Comparison of ENCODE assay signal across 9 cellular contexts in genomic region chr15:64857421-64857820, GRCh38. TPM values are rescaled to one million over a fixed set of nuclear protein-coding genes. Genes with fewer than 3 reads are reported as not detected.
DNase-seq lines count a peak whose midpoint lies in the region; ATAC-seq and TF ChIP-seq lines count a peak whose summit lies in the region.
"Had no signal": no experiment of that assay in that cellular context is flagged by ENCODE, and none has a peak within 500 bp of the region (broad histone marks: within the 10 kb centered on the region; RNA-seq: fewer than 3 reads in every experiment).

No MANE protein-coding gene starts in this region.

- H3K36me3 ChIP-seq in breast epithelium: no peaks in the 10 kb centered on the region
- peaks cover 38% of the 10 kb centered on the region for H3K36me3 ChIP-seq in suprapubic skin
- no peaks in the 10 kb centered on the region for H3K36me3 ChIP-seq in Caco-2 (ENCODE audit: control insufficient read depth, insufficient read depth, low read length)

- 71% methylated on average over 4 of the region's 4 CpGs for WGBS in suprapubic skin

- no peak for ATAC-seq in GM18519 (IDR thresholded peaks at IDR 0.05; ENCODE audit: low FRiP score, unreplicated experiment)

- H3K4me1 ChIP-seq in breast epithelium (peaks cover 0 to 7% of the 10 kb centered on the region in 2 donors), suprapubic skin (peaks cover 54% of the 10 kb centered on the region), Caco-2 (0 out of 2 replicates have a peak, but pooled peaks cover 6% of the 10 kb centered on the region)

- POLR2A ChIA-PET in Caco-2 (lab: Charles Lee): no interaction called here

- H3K27ac ChIP-seq in breast epithelium: peak overlapping the region; percentile 33 to 76
- H3K27ac ChIP-seq in layer of hippocampus (ENCODE audit: low read depth, low read length): peak overlapping the region; percentile 92
- H3K27ac ChIP-seq in suprapubic skin: peak overlapping the region; percentile 73

- no peaks in the 10 kb centered on the region for H3K36me3 Mint-ChIP-seq in mesothelial cell of epicardium
- H3K36me3 Mint-ChIP-seq in Caco-2 (ENCODE audit: insufficient read depth, unreplicated experiment): no peaks in the 10 kb centered on the region

- H3K4me3 ChIP-seq in breast epithelium: no peak overlapping the region
- no peak overlapping the region for H3K4me3 ChIP-seq in suprapubic skin
- no peak overlapping the region for H3K4me3 ChIP-seq in Caco-2 (ENCODE audit: low read depth, low read length)

- TF ChIP-seq POLR2A in breast epithelium (IDR thresholded peaks at IDR 0.05) (no peak), suprapubic skin (IDR thresholded peaks at IDR 0.05) (no peak)

- H3K4me1 Mint-ChIP-seq in mesothelial cell of epicardium: peaks cover 17% of the 10 kb centered on the region
- H3K4me1 Mint-ChIP-seq in Caco-2 (ENCODE audit: low read depth, unreplicated experiment): peaks cover 7% of the 10 kb centered on the region

- no peak for TF ChIP-seq EP300 in suprapubic skin (IDR thresholded peaks at IDR 0.05)

- no peaks in the 10 kb centered on the region for H3K9me3 ChIP-seq in breast epithelium
- no peaks in the 10 kb centered on the region for H3K9me3 ChIP-seq in suprapubic skin
- H3K9me3 ChIP-seq in Caco-2: no peaks in the 10 kb centered on the region

- H3K27me3 ChIP-seq in breast epithelium (no peaks in the 10 kb centered on the region), layer of hippocampus (ENCODE audit: control insufficient read depth, insufficient read depth, low read length) (no peaks in the 10 kb centered on the region), suprapubic skin (no peaks in the 10 kb centered on the region), Caco-2 (replicated peaks; ENCODE audit: control insufficient read depth, insufficient read depth, low read length) (no peaks in the 10 kb centered on the region)

- DNase-seq in M059J (ENCODE audit: low read depth) (peak; percentile 77), breast epithelium (ENCODE audit: low spot score in 2 of 2) (no peak), suprapubic skin (ENCODE audit: low spot score in 2 of 2) (no peak), mesothelial cell of epicardium (ENCODE audit: low spot score in 2 of 2, unreplicated experiment in 2 of 2) (no peak), ureter (ENCODE audit: low spot score) (no peak), Caco-2 (no peak)
- DNase-seq: MM.1S had no signal

- H3K9me3 Mint-ChIP-seq in mesothelial cell of epicardium: no peaks in the 10 kb centered on the region
- H3K9me3 Mint-ChIP-seq in Caco-2 (ENCODE audit: unreplicated experiment): no peaks in the 10 kb centered on the region

- H3K27ac Mint-ChIP-seq in mesothelial cell of epicardium (no peak overlapping the region), Caco-2 (ENCODE audit: unreplicated experiment) (no peak overlapping the region)

- intact Hi-C loops in breast epithelium (cut with DNase I; ENCODE audit: low total_unique reads) (no loop called here), Caco-2 (cut with micrococcal nuclease; ENCODE audit: unreplicated experiment) (no loop called here)

- BruUV-seq in Caco-2 (replicated peaks; lab: Mats Ljungman, UMichigan): no TSS peak

- H3K27me3 Mint-ChIP-seq in mesothelial cell of epicardium (ENCODE audit: low read depth) (no peaks in the 10 kb centered on the region), Caco-2 (ENCODE audit: insufficient read depth, unreplicated experiment) (no peaks in the 10 kb centered on the region)

- H3K4me3 Mint-ChIP-seq in mesothelial cell of epicardium (no peak overlapping the region), Caco-2 (ENCODE audit: unreplicated experiment) (no peak overlapping the region)

- CTCF ChIA-PET in Caco-2 (lab: Charles Lee): no interaction called here

- TF ChIP-seq CTCF in breast epithelium (IDR thresholded peaks at IDR 0.05): no peak
- no peak for TF ChIP-seq CTCF in suprapubic skin (IDR thresholded peaks at IDR 0.05)
- TF ChIP-seq CTCF in mesothelial cell of epicardium (IDR thresholded peaks at IDR 0.05; ENCODE audit: unreplicated experiment): no peak
- TF ChIP-seq CTCF in Caco-2 (IDR thresholded peaks at IDR 0.05; ENCODE audit: insufficient read depth in 1 of 2, low read depth in 1 of 2, low read length in 1 of 2, severe bottlenecking in 1 of 2, unreplicated experiment in 1 of 2): no peak

RNA-seq across cellular contexts. Expression of gene PLEKHO2, which starts 15.7 kb away (rescaled TPM):
- total RNA-seq in M059J (2014; rRNA removed; shearing (Covaris generic)): 8.7 and 14.0 TPM in 2 replicates
- total RNA-seq in breast epithelium (10 to 100 TPM; 21.1 to 33.3 (median 26.5) TPM), suprapubic skin (10 to 100 TPM in 1 of 4 donors, 1 to 10 TPM in 3; 6.7 to 13.8 (median 8.0) TPM), mesothelial cell of epicardium (8.7 to 9.8 TPM (median 8.8 TPM) in 3 replicates), ureter (33.3 TPM), Caco-2 (2022) (4.5 and 4.9 TPM in 2 replicates)

RNA-seq across cellular contexts. Expression of gene PIF1, which starts 32.0 kb away (rescaled TPM):
- 9.0 and 11.1 TPM in 2 replicates for total RNA-seq in M059J (2014; rRNA removed; shearing (Covaris generic))
- 1 to 10 TPM in 1 of 3 donors, under 1 TPM in 2; 0.44 to 1.3 (median 0.66) TPM for total RNA-seq in breast epithelium
- total RNA-seq in suprapubic skin: 1 to 10 TPM in 3 of 4 donors, under 1 TPM in 1; 0.42 to 5.9 (median 1.5) TPM
- total RNA-seq in mesothelial cell of epicardium: 10.8 to 12.4 TPM (median 10.8 TPM) in 3 replicates
- 0.99 TPM for total RNA-seq in ureter
- 45.8 and 47.9 TPM in 2 replicates for total RNA-seq in Caco-2 (2022)

RNA-seq across cellular contexts. Expression of gene ANKDD1A, which starts 54.3 kb away (rescaled TPM):
- 2.1 and 2.3 TPM in 2 replicates for total RNA-seq in M059J (2014; rRNA removed; shearing (Covaris generic))
- 1 to 10 TPM; 3.2 to 7.8 (median 7.2) TPM for total RNA-seq in breast epithelium
- total RNA-seq in suprapubic skin: 1 to 10 TPM; 2.1 to 3.6 (median 2.8) TPM
- total RNA-seq in mesothelial cell of epicardium: 3.7 to 4.1 TPM (median 4.1 TPM) in 3 replicates
- 31.4 TPM for total RNA-seq in ureter
- total RNA-seq in Caco-2 (2022): 1.3 and 1.6 TPM in 2 replicates
